22 cellular contexts compared by ENCODE assay signal in the genomic region with DNA sequence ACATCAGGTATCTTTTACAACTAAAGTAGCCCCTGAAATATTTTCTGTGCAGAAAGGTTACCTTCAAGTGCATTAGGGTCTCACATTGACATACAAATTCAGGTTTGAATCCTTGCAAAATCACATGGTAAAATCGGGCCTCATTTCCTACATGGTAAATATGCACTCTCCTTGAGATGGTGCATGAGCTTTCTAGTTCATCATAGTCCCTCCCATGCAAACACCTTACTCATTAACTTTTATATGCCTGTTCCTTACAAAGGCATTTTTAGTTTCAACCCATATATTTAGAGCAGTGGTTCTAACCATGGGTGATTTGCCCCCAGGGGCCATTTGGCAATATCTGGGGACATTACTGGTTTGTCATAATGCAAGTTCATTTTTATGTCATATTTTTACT. TPM values are rescaled to one million over a fixed set of nuclear protein-coding genes. Genes with fewer than 3 reads are reported as not detected.
DNase-seq lines count a peak whose midpoint lies in the region; ATAC-seq, FAIRE-seq and TF ChIP-seq lines count a peak whose summit lies in the region.
"Had no signal": no experiment of that assay in that cellular context is flagged by ENCODE, and none has a peak within 500 bp of the region (broad histone marks: within the 10 kb centered on the region; RNA-seq: fewer than 3 reads in every experiment).

No MANE protein-coding gene starts in this region.

- no peak overlapping the region for H3K9ac ChIP-seq in kidney (ENCODE audit: low read length in 2 of 2)
- H3K9ac ChIP-seq: BLaER1 had no signal

- DNase-seq in D721Med (ENCODE audit: insufficient read length, low spot score) (no peak), left colon (no peak), mucosa of descending colon (no peak), type B pancreatic cell (ENCODE audit: extremely low spot score, unreplicated experiment) (no peak), AG20443 (ENCODE audit: low spot score) (no peak), SIG-M5 (lab: John Stamatoyannopoulos, UW) (no peak), kidney (no peak)
- DNase-seq: BE2C; C1 segment of cervical spinal cord; CD4-positive, alpha-beta memory T cell; CD4-positive, CD25-positive, alpha-beta regulatory T cell; CD8-positive, alpha-beta memory T cell; COR-L47; DMS79 treated with DMSO at 0.1 percent for 48 hours; GF-D8 had no signal

- no peaks in the 10 kb centered on the region for H3K9me3 Mint-ChIP-seq in type B pancreatic cell
- H3K9me3 Mint-ChIP-seq: CD14-positive monocyte had no signal

- TF ChIP-seq CTCF in D721Med (IDR thresholded peaks at IDR 0.05; ENCODE audit: insufficient read depth, missing control alignments) (no peak), mucosa of descending colon (IDR thresholded peaks at IDR 0.05) (no peak), type B pancreatic cell (conservative IDR thresholded peaks at IDR 0.05) (no peak), kidney (IDR thresholded peaks at IDR 0.05; ENCODE audit: borderline replicate concordance, extremely low read depth, insufficient read depth) (no peak)

- peaks cover 70% of the 10 kb centered on the region for H3K4me1 Mint-ChIP-seq in type B pancreatic cell (ENCODE audit: unreplicated experiment)
- H3K4me1 Mint-ChIP-seq: CD14-positive monocyte; CD4-positive, alpha-beta memory T cell; CD4-positive, CD25-positive, alpha-beta regulatory T cell; CD8-positive, alpha-beta memory T cell had no signal

- H3K36me3 ChIP-seq in mucosa of descending colon (ENCODE audit: low read depth): no peaks in the 10 kb centered on the region
- H3K36me3 ChIP-seq in kidney (ENCODE audit: control insufficient read depth in 1 of 2, insufficient read depth in 2 of 2, low read length in 2 of 2): no peaks in the 10 kb centered on the region
- H3K36me3 ChIP-seq: BE2C, BLaER1 had no signal

- ATAC-seq in left colon (peak; percentile 74), mucosa of descending colon (peak; percentile 67)
- ATAC-seq: A549 had no signal

- H3K9me3 ChIP-seq in mucosa of descending colon: no peaks in the 10 kb centered on the region
- no peaks in the 10 kb centered on the region for H3K9me3 ChIP-seq in kidney (ENCODE audit: control insufficient read depth in 1 of 2, low read length in 2 of 2)
- H3K9me3 ChIP-seq: A549, BE2C, BLaER1 had no signal

- H3K27ac Mint-ChIP-seq in type B pancreatic cell: peak overlapping the region; percentile 34
- H3K27ac Mint-ChIP-seq: CD14-positive monocyte; CD4-positive, alpha-beta memory T cell; CD4-positive, CD25-positive, alpha-beta regulatory T cell; CD8-positive, alpha-beta memory T cell had no signal

- H3K36me3 Mint-ChIP-seq in type B pancreatic cell: peaks cover 45% of the 10 kb centered on the region
- H3K36me3 Mint-ChIP-seq: CD14-positive monocyte; CD4-positive, alpha-beta memory T cell; CD4-positive, CD25-positive, alpha-beta regulatory T cell; CD8-positive, alpha-beta memory T cell had no signal

- H3K4me1 ChIP-seq in mucosa of descending colon (ENCODE audit: low read depth) (peaks cover 24% of the 10 kb centered on the region), kidney (ENCODE audit: control insufficient read depth in 1 of 2, insufficient read depth in 1 of 2, low read depth in 1 of 2, low read length in 2 of 2) (peaks cover 12 to 27% of the 10 kb centered on the region in 2 donors)
- H3K4me1 ChIP-seq: BE2C, BLaER1 had no signal

- H3K4me3 ChIP-seq in mucosa of descending colon (no peak overlapping the region), kidney (ENCODE audit: low read length in 2 of 2) (no peak overlapping the region)
- H3K4me3 ChIP-seq: A549, BLaER1 had no signal

- H3K4me3 Mint-ChIP-seq in type B pancreatic cell: peak overlapping the region; percentile 22
- H3K4me3 Mint-ChIP-seq: CD4-positive, alpha-beta memory T cell; CD4-positive, CD25-positive, alpha-beta regulatory T cell; CD8-positive, alpha-beta memory T cell had no signal

- FAIRE-seq in D721Med (lab: Jason Lieb, UNC) (peak; percentile 81), kidney (lab: Jason Lieb, UNC) (no peak)
- FAIRE-seq: A549, G401.6, GM12891, GM19239 had no signal

- no peaks in the 10 kb centered on the region for H3K27me3 Mint-ChIP-seq in type B pancreatic cell
- H3K27me3 Mint-ChIP-seq: CD4-positive, alpha-beta memory T cell; CD4-positive, CD25-positive, alpha-beta regulatory T cell; CD8-positive, alpha-beta memory T cell had no signal

- H3K27ac ChIP-seq in kidney (ENCODE audit: low read depth in 2 of 2, low read length in 2 of 2): no peak overlapping the region
- H3K27ac ChIP-seq: 22Rv1, A549, BLaER1 had no signal

- intact Hi-C loops in left colon (cut with DNase I, micrococcal nuclease) (no loop called here), mucosa of descending colon (cut with DNase I, micrococcal nuclease) (no loop called here), kidney (cut with DNase I) (no loop called here)

RNA-seq across cellular contexts. Expression of a gene that starts 37.2 kb away (rescaled TPM):
- total RNA-seq in left colon (10 to 100 TPM; 55.4 to 56.2 TPM), mucosa of descending colon (100 to 1,000 TPM in 1 of 3 donors, 10 to 100 TPM in 2; 52.6 to 182 (median 82.8) TPM), type B pancreatic cell (ENCODE audit: low replicate concordance) (257 and 324 TPM in 2 replicates), kidney (91.5 TPM)
- polyA plus RNA-seq in kidney (ENCODE audit: insufficient read depth, low read depth, low replicate concordance): 14.9 TPM
- polyA plus RNA-seq: CD14-positive monocyte had no signal
